ENCODE assay signal across 11 cellular contexts in the genomic region with DNA sequence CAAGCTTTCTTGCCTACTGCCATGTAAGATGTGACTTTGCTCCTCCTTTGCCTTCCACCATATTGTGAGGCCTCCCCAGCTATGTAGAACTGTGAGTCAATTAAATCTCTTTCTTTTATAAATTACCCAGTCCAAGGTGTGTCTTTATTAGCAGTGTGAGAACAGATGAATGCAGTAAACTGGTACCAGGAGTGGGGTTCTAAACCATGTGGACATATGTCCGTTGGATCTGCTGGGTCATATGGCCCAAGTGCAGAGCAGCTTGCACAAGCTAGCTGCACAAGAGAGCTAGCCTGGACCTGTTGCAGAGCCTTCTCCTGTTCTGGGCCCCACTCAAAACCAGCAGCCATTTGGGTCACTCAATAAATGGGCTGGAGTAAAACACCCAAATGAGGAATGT.
"Had no signal": no experiment of that assay in that cellular context is flagged by ENCODE, and none has a peak within 500 bp of the region (broad histone marks: within the 10 kb centered on the region; RNA-seq: fewer than 3 reads in every experiment).

No MANE protein-coding gene starts in this region.

- H2AFZ ChIP-seq: GM23248, GM23338 had no signal

- H3K4me1 ChIP-seq: HAP-1 had no signal

- H3K36me3 ChIP-seq: HAP-1 had no signal

- H3K4me2 ChIP-seq: GM23338 had no signal

- H3K9ac ChIP-seq: GM23248 had no signal

- H3K4me3 ChIP-seq: GM23248, GM23338, HAP-1 had no signal

- FAIRE-seq: H1, H54 had no signal

- ATAC-seq: GM23338, HCT116 had no signal

- H3K27ac ChIP-seq: GM23248 had no signal

- DNase-seq: GM23248, GOT3, H7, H9, HCEC 1CT, HFFc6 had no signal
